ENCODE assay signal across 16 cellular contexts in genomic region chr4:165217325-165217724, GRCh38. TPM values are rescaled to one million over a fixed set of nuclear protein-coding genes. Genes with fewer than 3 reads are reported as not detected.
DNase-seq lines count a peak whose midpoint lies in the region; ATAC-seq and TF ChIP-seq lines count a peak whose summit lies in the region.
"Had no signal": no experiment of that assay in that cellular context is flagged by ENCODE, and none has a peak within 500 bp of the region (broad histone marks: within the 10 kb centered on the region; RNA-seq: fewer than 3 reads in every experiment).

No MANE protein-coding gene starts in this region.

- H3K36me3 ChIP-seq in BLaER1 treated with 17β-estradiol and CSF1 and Interleukin-3, amounts not matched to agents 10 nM and 100 nM, result peaks cover 5 to 57% (median 30%) of the 10 kb centered on the region in 11 experiments; a peak in 21 of 22 replicates
- H3K36me3 ChIP-seq in naive thymus-derived CD4-positive, alpha-beta T cell (ENCODE audit: control insufficient read depth in 2 of 3, insufficient read depth in 3 of 3, low read length in 3 of 3), result no peaks in the 10 kb centered on the region

- H3K27ac Mint-ChIP-seq in activated CD4-positive, alpha-beta T cell treated with anti-CD3 and anti-CD28 coated beads, Interleukin-2, amount 10 ng/mL, durations not matched to agents 24 days and 14 days, result peak overlapping the region; percentile 91
- peak overlapping the region; percentile 35 for H3K27ac Mint-ChIP-seq in activated naive CD8-positive, alpha-beta T cell treated with anti-CD3 and anti-CD28 coated beads for 36 hours
- peak overlapping the region in 5 of 9 donors; percentile 54 to 90 (median 63) for H3K27ac Mint-ChIP-seq in naive thymus-derived CD4-positive, alpha-beta T cell
- H3K27ac Mint-ChIP-seq: HFFc6 had no signal

- intact Hi-C loops in activated CD4-positive, alpha-beta T cell treated with anti-CD3 and anti-CD28 coated beads, Interleukin-2, amount 10 ng/mL, durations not matched to agents 24 days and 14 days (cut with micrococcal nuclease), result no loop called here
- intact Hi-C loops in naive thymus-derived CD4-positive, alpha-beta T cell (cut with micrococcal nuclease), result no loop called here

- no peaks in the 10 kb centered on the region for H3K27me3 Mint-ChIP-seq in activated CD4-positive, alpha-beta T cell treated with anti-CD3 and anti-CD28 coated beads, Interleukin-2, amount 10 ng/mL, durations not matched to agents 24 days and 14 days
- no peaks in the 10 kb centered on the region for H3K27me3 Mint-ChIP-seq in activated naive CD8-positive, alpha-beta T cell treated with anti-CD3 and anti-CD28 coated beads for 36 hours
- H3K27me3 Mint-ChIP-seq in naive thymus-derived CD4-positive, alpha-beta T cell, result no peaks in the 10 kb centered on the region

- no peaks in the 10 kb centered on the region for H3K9me3 Mint-ChIP-seq in activated CD4-positive, alpha-beta T cell treated with anti-CD3 and anti-CD28 coated beads, Interleukin-2, amount 10 ng/mL, durations not matched to agents 24 days and 14 days
- no peaks in the 10 kb centered on the region for H3K9me3 Mint-ChIP-seq in activated naive CD8-positive, alpha-beta T cell treated with anti-CD3 and anti-CD28 coated beads for 36 hours
- H3K9me3 Mint-ChIP-seq in naive thymus-derived CD4-positive, alpha-beta T cell, result peaks cover 0 to 9% (median 0%) of the 10 kb centered on the region in 11 donors
- H3K9me3 Mint-ChIP-seq: CD8-positive, alpha-beta T cell; HFFc6 had no signal

- H3K4me3 Mint-ChIP-seq in activated CD4-positive, alpha-beta T cell treated with anti-CD3 and anti-CD28 coated beads, Interleukin-2, amount 10 ng/mL, durations not matched to agents 24 days and 14 days, result peak overlapping the region; percentile 22
- H3K4me3 Mint-ChIP-seq in activated naive CD8-positive, alpha-beta T cell treated with anti-CD3 and anti-CD28 coated beads for 36 hours, result no peak overlapping the region
- peak overlapping the region in 1 of 10 donors; percentile 5 for H3K4me3 Mint-ChIP-seq in naive thymus-derived CD4-positive, alpha-beta T cell
- H3K4me3 Mint-ChIP-seq: CD8-positive, alpha-beta T cell; HFFc6 had no signal

- peaks cover 70 to 94% (median 75%) of the 10 kb centered on the region in 10 experiments for H3K4me1 ChIP-seq in BLaER1 treated with 17β-estradiol and CSF1 and Interleukin-3, amounts not matched to agents 10 nM and 100 nM
- peaks cover 0 to 3% of the 10 kb centered on the region in 2 donors for H3K4me1 ChIP-seq in naive thymus-derived CD4-positive, alpha-beta T cell (ENCODE audit: control insufficient read depth in 2 of 2, insufficient read depth in 2 of 2, low read length in 2 of 2)

- ATAC-seq in naive thymus-derived CD4-positive, alpha-beta T cell, result no peak
- ATAC-seq in HG02759 (IDR thresholded peaks at IDR 0.05; ENCODE audit: unreplicated experiment), result no peak
- ATAC-seq in GM19467 (IDR thresholded peaks at IDR 0.05; ENCODE audit: unreplicated experiment), result no peak
- ATAC-seq: A549; CD8-positive, alpha-beta T cell had no signal

- H3K4me1 Mint-ChIP-seq in activated CD4-positive, alpha-beta T cell treated with anti-CD3 and anti-CD28 coated beads, Interleukin-2, amount 10 ng/mL, durations not matched to agents 24 days and 14 days, result peaks cover 67% of the 10 kb centered on the region
- peaks cover 67% of the 10 kb centered on the region for H3K4me1 Mint-ChIP-seq in activated naive CD8-positive, alpha-beta T cell treated with anti-CD3 and anti-CD28 coated beads for 36 hours
- peaks cover 47 to 85% (median 74%) of the 10 kb centered on the region in 7 donors for H3K4me1 Mint-ChIP-seq in naive thymus-derived CD4-positive, alpha-beta T cell

- H3K9me3 ChIP-seq in BLaER1 treated with 17β-estradiol and CSF1 and Interleukin-3, amounts not matched to agents 10 nM and 100 nM (replicated peaks in 1 of 11), result no peaks in the 10 kb centered on the region; a peak in 1 of 22 replicates
- no peaks in the 10 kb centered on the region for H3K9me3 ChIP-seq in naive thymus-derived CD4-positive, alpha-beta T cell (ENCODE audit: control insufficient read depth in 2 of 3, low read length in 3 of 3)
- H3K9me3 ChIP-seq: A549 had no signal

- H3K9ac ChIP-seq in BLaER1 treated with 17β-estradiol and CSF1 and Interleukin-3, amounts not matched to agents 10 nM and 100 nM, result no peak overlapping the region
- H3K9ac ChIP-seq: KMS-11 had no signal

- no peak overlapping the region; a peak in 2 of 22 replicates for H3K27ac ChIP-seq in BLaER1 treated with 17β-estradiol and CSF1 and Interleukin-3, amounts not matched to agents 10 nM and 100 nM
- no peak overlapping the region for H3K27ac ChIP-seq in naive thymus-derived CD4-positive, alpha-beta T cell (ENCODE audit: low read depth, low read length)
- H3K27ac ChIP-seq: A549, KMS-11 had no signal

- CTCF ChIA-PET in naive thymus-derived CD4-positive, alpha-beta T cell (lab: Charles Lee), result no interaction called here
- CTCF ChIA-PET in HEK293T (lab: Yijun Ruan, JAX), result no interaction called here

- peaks cover 40% of the 10 kb centered on the region for H3K36me3 Mint-ChIP-seq in activated CD4-positive, alpha-beta T cell treated with anti-CD3 and anti-CD28 coated beads, Interleukin-2, amount 10 ng/mL, durations not matched to agents 24 days and 14 days (ENCODE audit: low read depth)
- peaks cover 28% of the 10 kb centered on the region for H3K36me3 Mint-ChIP-seq in activated naive CD8-positive, alpha-beta T cell treated with anti-CD3 and anti-CD28 coated beads for 36 hours
- peaks cover 11 to 38% (median 16%) of the 10 kb centered on the region in 5 donors for H3K36me3 Mint-ChIP-seq in naive thymus-derived CD4-positive, alpha-beta T cell

- peak overlapping the region; percentile 56 to 92 (median 77); a peak in 21 of 22 replicates for H3K4me2 ChIP-seq in BLaER1 treated with 17β-estradiol and CSF1 and Interleukin-3, amounts not matched to agents 10 nM and 100 nM
- H3K4me2 ChIP-seq: A549, KMS-11 had no signal

- H3K4me3 ChIP-seq in BLaER1 treated with 17β-estradiol and CSF1 and Interleukin-3, amounts not matched to agents 10 nM and 100 nM, result no peak overlapping the region
- no peak overlapping the region for H3K4me3 ChIP-seq in naive thymus-derived CD4-positive, alpha-beta T cell (ENCODE audit: low read length)
- H3K4me3 ChIP-seq: A549 had no signal

- POLR2A ChIA-PET in naive thymus-derived CD4-positive, alpha-beta T cell (lab: Charles Lee), result no interaction called here
- POLR2A ChIA-PET in HEK293T (lab: Yijun Ruan, JAX), result no interaction called here

- peaks cover 17 to 55% (median 38%) of the 10 kb centered on the region in 11 experiments; a peak in 17 of 22 replicates for H4K20me1 ChIP-seq in BLaER1 treated with 17β-estradiol and CSF1 and Interleukin-3, amounts not matched to agents 10 nM and 100 nM

- H3K27me3 ChIP-seq in BLaER1 treated with 17β-estradiol and CSF1 and Interleukin-3, amounts not matched to agents 10 nM and 100 nM, result no peaks in the 10 kb centered on the region
- H3K27me3 ChIP-seq in naive thymus-derived CD4-positive, alpha-beta T cell (ENCODE audit: control insufficient read depth in 2 of 2, insufficient read depth in 2 of 2, low read length in 2 of 2), result no peaks in the 10 kb centered on the region

- DNase-seq in activated CD4-positive, alpha-beta T cell treated with anti-CD3 and anti-CD28 coated beads, Interleukin-2, amount 10 ng/mL, durations not matched to agents 24 days and 14 days, result no peak
- no peak for DNase-seq in activated CD4-positive, alpha-beta T cell treated with anti-CD3 and anti-CD28 coated beads for 4 hours
- no peak for DNase-seq in activated naive CD8-positive, alpha-beta T cell treated with anti-CD3 and anti-CD28 coated beads for 36 hours
- no peak for DNase-seq in naive thymus-derived CD4-positive, alpha-beta T cell
- DNase-seq in HEK293T (ENCODE audit: extremely low spot score), result no peak
- DNase-seq: CD8-positive, alpha-beta T cell; GF-D8; HFFc6; NCI-H2029; NCI-H524; SHP77 treated with DMSO at 0.1 percent for 48 hours had no signal

TF ChIP-seq in HEK293T, 16 proteins besides CTCF, POLR2A, EP300 and RAD21:
- no peak for TF ChIP-seq CTBP1 (IDR thresholded peaks at IDR 0.05; ENCODE audit: borderline replicate concordance)
- no peak for TF ChIP-seq SP1 (IDR thresholded peaks at IDR 0.05)
- TF ChIP-seq TARDBP (IDR thresholded peaks at IDR 0.05), result no peak
- TF ChIP-seq SUZ12 (IDR thresholded peaks at IDR 0.05), result no peak
- no peak for TF ChIP-seq NFRKB (IDR thresholded peaks at IDR 0.05)
- no peak for TF ChIP-seq ELF4 (IDR thresholded peaks at IDR 0.05)
- TF ChIP-seq ARNT (IDR thresholded peaks at IDR 0.05), result no peak
- no peak for TF ChIP-seq LEF1 (IDR thresholded peaks at IDR 0.05; ENCODE audit: borderline replicate concordance)
- no peak for TF ChIP-seq HDGF (IDR thresholded peaks at IDR 0.05; ENCODE audit: borderline replicate concordance)
- no peak for TF ChIP-seq PKNOX1 (IDR thresholded peaks at IDR 0.05)
- TF ChIP-seq L3MBTL2 (conservative IDR thresholded peaks at IDR 0.05), result no peak
- TF ChIP-seq BHLHE40 (IDR thresholded peaks at IDR 0.05; ENCODE audit: borderline replicate concordance), result no peak
- TF ChIP-seq FOXA1 (IDR thresholded peaks at IDR 0.05), result no peak
- TF ChIP-seq FOXK2 (IDR thresholded peaks at IDR 0.05), result no peak
- TF ChIP-seq FOXM1 (IDR thresholded peaks at IDR 0.05; ENCODE audit: borderline replicate concordance), result no peak
- TF ChIP-seq ZNF384 (IDR thresholded peaks at IDR 0.05), result no peak

RNA-seq across cellular contexts. Expression of gene KLHL2, which starts 10.0 kb away (rescaled TPM):
- total RNA-seq in activated CD4-positive, alpha-beta T cell treated with anti-CD3 and anti-CD28 coated beads, Interleukin-2, amount 10 ng/mL, durations not matched to agents 24 days and 14 days, result 39.5 and 42.7 TPM in 2 replicates
- total RNA-seq in activated naive CD8-positive, alpha-beta T cell treated with anti-CD3 and anti-CD28 coated beads for 36 hours, result 10 to 100 TPM; 23.7 to 28.0 TPM
- total RNA-seq in naive thymus-derived CD4-positive, alpha-beta T cell, result 10 to 100 TPM; 26.9 to 39.9 (median 27.9) TPM
- 1 to 10 TPM; 4.8 to 7.4 TPM for polyA plus RNA-seq in naive thymus-derived CD4-positive, alpha-beta T cell

Comparison
In these comparisons a context has a peak if more than half of its experiments do, and no peak if none do; other contexts are left out.
1. H3K27ac Mint-ChIP-seq: peak in every context shown above with its lines; median percentile 91 in activated CD4-positive, alpha-beta T cell treated with anti-CD3 and anti-CD28 coated beads, Interleukin-2, amount 10 ng/mL, durations not matched to agents 24 days and 14 days; 63 in naive thymus-derived CD4-positive, alpha-beta T cell; 35 in activated naive CD8-positive, alpha-beta T cell treated with anti-CD3 and anti-CD28 coated beads for 36 hours.